9 cellular contexts compared by ENCODE assay signal in the genomic region with DNA sequence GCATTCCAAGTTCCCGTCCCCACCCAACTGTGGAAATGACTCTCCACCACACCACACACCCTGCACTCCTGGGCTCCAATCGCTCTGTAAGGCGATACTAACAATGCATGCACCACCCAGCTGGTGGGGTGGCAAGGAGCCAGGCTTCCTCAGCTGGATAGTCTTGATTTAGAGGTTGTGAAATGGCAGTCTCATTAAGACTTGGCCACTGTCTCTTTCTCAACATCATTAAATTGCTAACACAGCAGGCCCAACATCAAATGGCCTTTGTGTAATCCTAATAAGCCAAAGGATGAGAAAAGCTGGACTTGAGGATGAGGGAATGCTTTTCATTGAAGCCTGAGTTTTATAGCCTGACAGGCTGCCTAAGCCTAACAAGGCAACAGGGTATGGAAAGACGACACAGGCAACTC.
A peak's percentile ranks its signal among the peaks of the same experiment; 100 is the strongest.
DNase-seq lines count a peak whose midpoint lies in the region; ATAC-seq and TF ChIP-seq lines count a peak whose summit lies in the region.
"Had no signal": no experiment of that assay in that cellular context is flagged by ENCODE, and none has a peak within 500 bp of the region (broad histone marks: within the 10 kb centered on the region; RNA-seq: fewer than 3 reads in every experiment).

No MANE protein-coding gene starts in this region.

- H3K27me3 ChIP-seq in heart left ventricle, result no peaks in the 10 kb centered on the region
- H3K27me3 ChIP-seq in thyroid gland, result no peaks in the 10 kb centered on the region
- H3K27me3 ChIP-seq in smooth muscle cell (ENCODE audit: low read depth), result peaks cover 10% of the 10 kb centered on the region

- no peak for TF ChIP-seq CTCF in heart left ventricle (IDR thresholded peaks at IDR 0.05)
- TF ChIP-seq CTCF in thyroid gland (IDR thresholded peaks at IDR 0.05), result no peak
- no peak for TF ChIP-seq CTCF in smooth muscle cell (IDR thresholded peaks at IDR 0.05; ENCODE audit: borderline replicate concordance, insufficient read depth, poor library complexity, severe bottlenecking)

- H3K27ac Mint-ChIP-seq in activated T-helper 1 cell treated with anti-CD3 and anti-CD28 coated beads, Interleukin-12 subunit alpha, Interleukin-12 subunit beta, Interleukin-2, Interleukin-4 antibody, amounts not matched to agents 30 ng/mL and 10 ng/mL and 1 ng/mL, durations not matched to agents 14 hours and 24 hours and 36 hours, result no peak overlapping the region

- H3K4me3 ChIP-seq in heart left ventricle (no peak overlapping the region), thyroid gland (replicated peaks in 1 of 3) (no peak overlapping the region), smooth muscle cell (no peak overlapping the region)
- H3K4me3 ChIP-seq: skin epidermis had no signal

- WGBS in heart left ventricle, 4 donors, result 44 to 61% (median 52%) methylated on average over 4 of the region's 4 CpGs
- WGBS in thyroid gland, 2 donors, result 64 to 73% methylated on average over 4 of the region's 4 CpGs
- WGBS in smooth muscle cell (ENCODE audit: low lambda C conversion rate), result 58% methylated on average over 4 of the region's 4 CpGs

- ATAC-seq in heart left ventricle, result peak; percentile 64 to 97 (median 91)
- no peak for ATAC-seq in HG03432 (IDR thresholded peaks at IDR 0.05; ENCODE audit: unreplicated experiment)
- no peak for ATAC-seq in HG02973 (IDR thresholded peaks at IDR 0.05; ENCODE audit: unreplicated experiment)

- H3K4me1 Mint-ChIP-seq in activated T-helper 1 cell treated with anti-CD3 and anti-CD28 coated beads, Interleukin-12 subunit alpha, Interleukin-12 subunit beta, Interleukin-2, Interleukin-4 antibody, amounts not matched to agents 30 ng/mL and 10 ng/mL and 1 ng/mL, durations not matched to agents 14 hours and 24 hours and 36 hours (ENCODE audit: low read depth), result no peaks in the 10 kb centered on the region

- no peak for TF ChIP-seq POLR2A in heart left ventricle (IDR thresholded peaks at IDR 0.05)
- TF ChIP-seq POLR2A in thyroid gland (IDR thresholded peaks at IDR 0.05), result no peak

- intact Hi-C loops in heart left ventricle (cut with DNase I) (no loop called here), thyroid gland (cut with DNase I) (no loop called here)
- intact Hi-C loops in activated T-helper 1 cell treated with anti-CD3 and anti-CD28 coated beads, Interleukin-12 subunit alpha, Interleukin-12 subunit beta, Interleukin-2, Interleukin-4 antibody, amounts not matched to agents 30 ng/mL and 10 ng/mL and 1 ng/mL, durations not matched to agents 14 hours and 24 hours and 36 hours (cut with micrococcal nuclease), result no loop called here

- H3K9ac ChIP-seq in smooth muscle cell (ENCODE audit: low read depth), result no peak overlapping the region

- H3K4me2 ChIP-seq in smooth muscle cell, result no peak overlapping the region

- peaks cover 2% of the 10 kb centered on the region for H3K36me3 Mint-ChIP-seq in activated T-helper 1 cell treated with anti-CD3 and anti-CD28 coated beads, Interleukin-12 subunit alpha, Interleukin-12 subunit beta, Interleukin-2, Interleukin-4 antibody, amounts not matched to agents 30 ng/mL and 10 ng/mL and 1 ng/mL, durations not matched to agents 14 hours and 24 hours and 36 hours (ENCODE audit: low read depth)

- H3K9me3 ChIP-seq in heart left ventricle (no peaks in the 10 kb centered on the region), thyroid gland (no peaks in the 10 kb centered on the region), smooth muscle cell (replicated peaks; ENCODE audit: low read depth) (no peaks in the 10 kb centered on the region)

- DNase-seq in KBM-7, result peak; percentile 26
- peak; percentile 48 to 87 (median 83) for DNase-seq in heart left ventricle
- peak; percentile 30 to 44 for DNase-seq in thyroid gland
- no peak for DNase-seq in activated T-helper 1 cell treated with anti-CD3 and anti-CD28 coated beads, Interleukin-12 subunit alpha, Interleukin-12 subunit beta, Interleukin-2, Interleukin-4 antibody, amounts not matched to agents 30 ng/mL and 10 ng/mL and 1 ng/mL, durations not matched to agents 14 hours and 24 hours and 36 hours (ENCODE audit: low spot score)
- no peak for DNase-seq in smooth muscle cell (lab: John Stamatoyannopoulos, UW; ENCODE audit: unreplicated experiment)

- no peak overlapping the region for H3K4me3 Mint-ChIP-seq in activated T-helper 1 cell treated with anti-CD3 and anti-CD28 coated beads, Interleukin-12 subunit alpha, Interleukin-12 subunit beta, Interleukin-2, Interleukin-4 antibody, amounts not matched to agents 30 ng/mL and 10 ng/mL and 1 ng/mL, durations not matched to agents 14 hours and 24 hours and 36 hours

- H2AFZ ChIP-seq in smooth muscle cell (ENCODE audit: low read depth), result no peak overlapping the region

- H3K36me3 ChIP-seq in heart left ventricle, result no peaks in the 10 kb centered on the region
- no peaks in the 10 kb centered on the region for H3K36me3 ChIP-seq in thyroid gland
- no peaks in the 10 kb centered on the region for H3K36me3 ChIP-seq in smooth muscle cell (ENCODE audit: low read depth)

- H3F3A ChIP-seq in smooth muscle cell (ENCODE audit: low read depth), result no peaks in the 10 kb centered on the region

- in situ Hi-C loops in KBM-7 (cut with MboI; ENCODE audit: low pct_unique_long_range_greater_than_20kb, low sequenced_read_pairs), result no loop called here

- H3K79me2 ChIP-seq in smooth muscle cell (ENCODE audit: low read depth), result no peaks in the 10 kb centered on the region

- H3K4me1 ChIP-seq in heart left ventricle (peaks cover 0 to 19% (median 13%) of the 10 kb centered on the region in 12 donors), thyroid gland (peaks cover 0 to 13% of the 10 kb centered on the region in 2 donors), smooth muscle cell (ENCODE audit: low read depth) (no peaks in the 10 kb centered on the region)

- H3K27me3 Mint-ChIP-seq in activated T-helper 1 cell treated with anti-CD3 and anti-CD28 coated beads, Interleukin-12 subunit alpha, Interleukin-12 subunit beta, Interleukin-2, Interleukin-4 antibody, amounts not matched to agents 30 ng/mL and 10 ng/mL and 1 ng/mL, durations not matched to agents 14 hours and 24 hours and 36 hours (ENCODE audit: insufficient read depth), result no peaks in the 10 kb centered on the region

- H3K9me3 Mint-ChIP-seq in activated T-helper 1 cell treated with anti-CD3 and anti-CD28 coated beads, Interleukin-12 subunit alpha, Interleukin-12 subunit beta, Interleukin-2, Interleukin-4 antibody, amounts not matched to agents 30 ng/mL and 10 ng/mL and 1 ng/mL, durations not matched to agents 14 hours and 24 hours and 36 hours, result no peaks in the 10 kb centered on the region

- no peaks in the 10 kb centered on the region for H4K20me1 ChIP-seq in smooth muscle cell (ENCODE audit: low read depth)

- H3K27ac ChIP-seq in heart left ventricle (peak overlapping the region in 1 of 12 donors; percentile 16), thyroid gland (no peak overlapping the region), smooth muscle cell (ENCODE audit: low read depth) (no peak overlapping the region)

TF ChIP-seq in PFSK-1, 5 proteins besides CTCF, POLR2A, EP300 and RAD21:
- TF ChIP-seq, protein P1, sequence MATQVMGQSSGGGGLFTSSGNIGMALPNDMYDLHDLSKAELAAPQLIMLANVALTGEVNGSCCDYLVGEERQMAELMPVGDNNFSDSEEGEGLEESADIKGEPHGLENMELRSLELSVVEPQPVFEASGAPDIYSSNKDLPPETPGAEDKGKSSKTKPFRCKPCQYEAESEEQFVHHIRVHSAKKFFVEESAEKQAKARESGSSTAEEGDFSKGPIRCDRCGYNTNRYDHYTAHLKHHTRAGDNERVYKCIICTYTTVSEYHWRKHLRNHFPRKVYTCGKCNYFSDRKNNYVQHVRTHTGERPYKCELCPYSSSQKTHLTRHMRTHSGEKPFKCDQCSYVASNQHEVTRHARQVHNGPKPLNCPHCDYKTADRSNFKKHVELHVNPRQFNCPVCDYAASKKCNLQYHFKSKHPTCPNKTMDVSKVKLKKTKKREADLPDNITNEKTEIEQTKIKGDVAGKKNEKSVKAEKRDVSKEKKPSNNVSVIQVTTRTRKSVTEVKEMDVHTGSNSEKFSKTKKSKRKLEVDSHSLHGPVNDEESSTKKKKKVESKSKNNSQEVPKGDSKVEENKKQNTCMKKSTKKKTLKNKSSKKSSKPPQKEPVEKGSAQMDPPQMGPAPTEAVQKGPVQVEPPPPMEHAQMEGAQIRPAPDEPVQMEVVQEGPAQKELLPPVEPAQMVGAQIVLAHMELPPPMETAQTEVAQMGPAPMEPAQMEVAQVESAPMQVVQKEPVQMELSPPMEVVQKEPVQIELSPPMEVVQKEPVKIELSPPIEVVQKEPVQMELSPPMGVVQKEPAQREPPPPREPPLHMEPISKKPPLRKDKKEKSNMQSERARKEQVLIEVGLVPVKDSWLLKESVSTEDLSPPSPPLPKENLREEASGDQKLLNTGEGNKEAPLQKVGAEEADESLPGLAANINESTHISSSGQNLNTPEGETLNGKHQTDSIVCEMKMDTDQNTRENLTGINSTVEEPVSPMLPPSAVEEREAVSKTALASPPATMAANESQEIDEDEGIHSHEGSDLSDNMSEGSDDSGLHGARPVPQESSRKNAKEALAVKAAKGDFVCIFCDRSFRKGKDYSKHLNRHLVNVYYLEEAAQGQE (IDR thresholded peaks at IDR 0.05; ENCODE audit: insufficient read depth in 1 of 2, low read depth in 2 of 2, low read length in 2 of 2), result peak in 1 of 2 experiments; percentile 58; a peak in 1 of 4 replicates
- TF ChIP-seq POLR2AphosphoS5 (IDR thresholded peaks at IDR 0.05; ENCODE audit: low read depth, low read length) (peak; percentile 33; the same call in 1 of the 2 replicates), FOXP2 (optimal IDR thresholded peaks at IDR 0.05; ENCODE audit: borderline replicate concordance, extremely low read depth, extremely low read length, insufficient read depth) (peak; percentile 57), TAF1 (IDR thresholded peaks at IDR 0.05; ENCODE audit: borderline replicate concordance, insufficient read depth, low read length) (no peak), SIN3A (IDR thresholded peaks at IDR 0.05; ENCODE audit: borderline replicate concordance, insufficient read depth, low read length) (peak; percentile 84; the same call in 1 of the 2 replicates)

Comparison
In these comparisons a context has a peak if more than half of its experiments do, and no peak if none do; other contexts are left out.
1. DNase-seq: peak in KBM-7 (single experiment), heart left ventricle (5 of 5) and thyroid gland (2 of 2); none in activated T-helper 1 cell treated with anti-CD3 and anti-CD28 coated beads, Interleukin-12 subunit alpha, Interleukin-12 subunit beta, Interleukin-2, Interleukin-4 antibody, amounts not matched to agents 30 ng/mL and 10 ng/mL and 1 ng/mL, durations not matched to agents 14 hours and 24 hours and 36 hours (single experiment) and smooth muscle cell (single experiment).
2. ATAC-seq: peak in heart left ventricle (4 of 4); none in HG03432 (single experiment) and HG02973 (single experiment).